Comparison of ENCODE assay signal across 8 cellular contexts in the genomic region with DNA sequence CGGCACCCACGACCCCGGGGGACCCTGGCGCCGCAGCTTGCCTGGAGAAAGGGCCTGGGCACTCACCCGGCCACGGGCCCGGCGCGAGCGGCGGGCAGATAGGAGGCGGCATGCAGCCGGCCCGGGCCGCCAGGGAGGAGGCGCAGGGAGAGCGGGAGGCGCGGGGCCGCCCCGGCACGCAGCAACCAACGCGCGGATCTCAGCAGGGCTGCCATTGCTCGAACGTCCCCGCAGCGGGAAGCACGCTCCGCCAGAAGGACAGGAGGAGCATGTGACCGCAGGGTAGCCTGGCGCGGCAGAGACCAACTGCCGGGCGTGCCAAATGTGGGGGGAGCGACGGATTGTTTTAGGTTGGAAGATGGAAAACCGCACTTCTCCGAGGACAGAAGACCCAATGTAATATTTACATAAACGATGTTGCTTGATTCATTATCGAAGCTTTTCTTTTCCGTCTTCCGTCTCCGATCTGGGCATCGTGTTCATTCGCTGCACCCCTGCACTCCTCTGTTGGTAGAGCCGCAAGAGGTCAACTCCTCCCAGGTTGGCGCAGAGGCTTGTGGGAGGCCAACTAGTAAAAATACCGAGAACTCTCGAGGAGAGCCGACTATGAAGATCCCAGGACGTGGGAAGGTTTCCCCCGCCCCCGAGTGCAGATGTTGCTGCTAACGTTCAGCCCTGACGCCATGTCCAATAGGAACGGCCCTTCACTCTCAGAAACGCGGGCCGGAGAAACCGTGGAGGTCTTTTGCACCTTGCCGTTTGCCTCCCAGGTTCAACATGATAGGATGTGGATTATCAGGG. TPM values are rescaled to one million over a fixed set of nuclear protein-coding genes. Genes with fewer than 3 reads are reported as not detected.
DNase-seq lines count a peak whose midpoint lies in the region; FAIRE-seq and TF ChIP-seq lines count a peak whose summit lies in the region.

Gene LRPPRC (minus strand): TSS at position 257 of the 801 bp plus-strand sequence. CDS start 42 bp downstream, at position 215.

- H3K4me3 ChIP-seq in HFF-Myc (replicated peaks; ENCODE audit: low read depth, low read length) = peak within 1 kb of the TSS; percentile 78
- H3K4me3 ChIP-seq in NB4 (ENCODE audit: low read depth, low read length) = peak within 1 kb of the TSS; percentile 99
- H3K4me3 ChIP-seq in SK-N-MC = peak within 1 kb of the TSS; percentile 99
- H3K4me3 ChIP-seq in neuronal stem cell (ENCODE audit: low read length in 2 of 2) = peak within 1 kb of the TSS; percentile 90 to 100

- no peaks in the 10 kb centered on the region for H3K9me3 Mint-ChIP-seq in activated naive CD4-positive, alpha-beta T cell treated with anti-CD3 and anti-CD28 coated beads, Interleukin-2, amount 10 ng/mL, durations not matched to agents 7 days and 5 days

- H3K27ac Mint-ChIP-seq in activated naive CD4-positive, alpha-beta T cell treated with anti-CD3 and anti-CD28 coated beads, Interleukin-2, amount 10 ng/mL, durations not matched to agents 7 days and 5 days = peak within 1 kb of the TSS; percentile 94

- H3K14ac ChIP-seq in neuronal stem cell (ENCODE audit: low read length) = no peak within 1 kb of the TSS

- H2AK5ac ChIP-seq in neuronal stem cell (ENCODE audit: low read depth, low read length) = peak within 1 kb of the TSS; percentile 94

- DNase-seq in GM03348 (ENCODE audit: low spot score) (peak; percentile 97), HFF-Myc (ENCODE audit: extremely low read depth, low read depth) (peak; percentile 92), NB4 (ENCODE audit: low read depth) (peak; percentile 98), SK-N-MC (ENCODE audit: low read depth, low spot score) (peak; percentile 92), frontal cortex (ENCODE audit: low spot score in 2 of 2) (peak; percentile 93), neuronal stem cell (ENCODE audit: low spot score) (peak; percentile 95)
- DNase-seq in activated naive CD4-positive, alpha-beta T cell treated with anti-CD3 and anti-CD28 coated beads, Interleukin-2, amount 10 ng/mL, durations not matched to agents 7 days and 5 days = peak; percentile 94

- peak within 1 kb of the TSS; percentile 81 for H2AFZ ChIP-seq in neuronal stem cell (ENCODE audit: low read length)

- peak; percentile 75 for TF ChIP-seq POLR2A in NB4 (IDR thresholded peaks at IDR 0.05; ENCODE audit: extremely low read depth, insufficient read length)

- no peak for FAIRE-seq in frontal cortex (lab: Jason Lieb, UNC)

- no peak within 1 kb of the TSS for H2BK12ac ChIP-seq in neuronal stem cell (ENCODE audit: low read length)

- H4K91ac ChIP-seq in neuronal stem cell (ENCODE audit: low read depth, low read length, poor library complexity) = no peak within 1 kb of the TSS

- H2BK5ac ChIP-seq in neuronal stem cell (ENCODE audit: low read length) = peak within 1 kb of the TSS; percentile 85

- H3K4me3 Mint-ChIP-seq in activated naive CD4-positive, alpha-beta T cell treated with anti-CD3 and anti-CD28 coated beads, Interleukin-2, amount 10 ng/mL, durations not matched to agents 7 days and 5 days = peak within 1 kb of the TSS; percentile 81

- CTCF ChIA-PET in activated naive CD4-positive, alpha-beta T cell treated with anti-CD3 and anti-CD28 coated beads, Interleukin-2, amount 10 ng/mL, durations not matched to agents 7 days and 5 days (lab: Charles Lee) = no interaction called here

- peaks cover 2 to 8% of the 10 kb centered on the region in 2 donors for H3K4me1 ChIP-seq in neuronal stem cell (ENCODE audit: control insufficient read depth in 2 of 2, insufficient read depth in 1 of 2, low read depth in 1 of 2, low read length in 2 of 2)

- peak within 1 kb of the TSS; percentile 95 for H3K18ac ChIP-seq in neuronal stem cell (ENCODE audit: low read length)

- peak within 1 kb of the TSS; percentile 88 for H3K4me2 ChIP-seq in neuronal stem cell (ENCODE audit: insufficient read depth, low read length, poor library complexity, severe bottlenecking)

- H3K9ac ChIP-seq in SK-N-MC (ENCODE audit: insufficient read length) (peak within 1 kb of the TSS; percentile 99), neuronal stem cell (ENCODE audit: low read depth, low read length, poor library complexity) (peak within 1 kb of the TSS; percentile 97)

- no peak for TF ChIP-seq CTCF in HFF-Myc (IDR thresholded peaks at IDR 0.05; ENCODE audit: low read depth, low read length, missing control alignments)
- TF ChIP-seq CTCF in NB4 (IDR thresholded peaks at IDR 0.05; ENCODE audit: low read depth, low read length) = no peak
- no peak for TF ChIP-seq CTCF in subcutaneous adipose tissue (IDR thresholded peaks at IDR 0.05; ENCODE audit: low read depth)

- peak within 1 kb of the TSS; percentile 69 for H2BK15ac ChIP-seq in neuronal stem cell (ENCODE audit: low read length)

- peaks cover 11% of the 10 kb centered on the region for H3K79me1 ChIP-seq in neuronal stem cell (ENCODE audit: low read depth, low read length)

- no peak within 1 kb of the TSS for H4K8ac ChIP-seq in neuronal stem cell (ENCODE audit: low read depth, low read length)

- H3K36me3 ChIP-seq in SK-N-MC (ENCODE audit: insufficient read depth, low read length) = peaks cover 39% of the 10 kb centered on the region
- peaks cover 4 to 37% of the 10 kb centered on the region in 2 donors for H3K36me3 ChIP-seq in neuronal stem cell (replicated peaks in 1 of 2; ENCODE audit: control insufficient read depth in 2 of 2, insufficient read depth in 2 of 2, low read length in 2 of 2)

- H3K9me3 ChIP-seq in SK-N-MC (ENCODE audit: low read depth, low read length) (no peaks in the 10 kb centered on the region), neuronal stem cell (replicated peaks in 1 of 2; ENCODE audit: control insufficient read depth in 2 of 2, insufficient read depth in 1 of 2, low read depth in 1 of 2, low read length in 2 of 2) (peaks cover 2 to 3% of the 10 kb centered on the region in 2 donors)

- no peak within 1 kb of the TSS for H3K4ac ChIP-seq in neuronal stem cell (ENCODE audit: low read length)

- H2BK120ac ChIP-seq in neuronal stem cell (ENCODE audit: low read depth, low read length) = no peak within 1 kb of the TSS

- H3K23ac ChIP-seq in neuronal stem cell (ENCODE audit: low read depth, low read length, poor library complexity) = peak within 1 kb of the TSS; percentile 97

- no CpG with 5 or more reads among the region's 64 CpGs for WGBS in neuronal stem cell (ENCODE audit: extremely low coverage in 2 of 2, insufficient read length in 2 of 2, insufficient replicate concordance in 1 of 2), 2 donors

- peaks cover 46% of the 10 kb centered on the region for H3K4me1 Mint-ChIP-seq in activated naive CD4-positive, alpha-beta T cell treated with anti-CD3 and anti-CD28 coated beads, Interleukin-2, amount 10 ng/mL, durations not matched to agents 7 days and 5 days

- H3K27me3 Mint-ChIP-seq in activated naive CD4-positive, alpha-beta T cell treated with anti-CD3 and anti-CD28 coated beads, Interleukin-2, amount 10 ng/mL, durations not matched to agents 7 days and 5 days = no peaks in the 10 kb centered on the region

- H3K27ac ChIP-seq in SK-N-MC = peak within 1 kb of the TSS; percentile 94
- H3K27ac ChIP-seq in neuronal stem cell (replicated peaks; ENCODE audit: low read length) = peak within 1 kb of the TSS; percentile 79

- no peaks in the 10 kb centered on the region for H3K27me3 ChIP-seq in neuronal stem cell (ENCODE audit: control insufficient read depth in 3 of 3, insufficient read depth in 3 of 3, low read depth in 1 of 3, low read length in 3 of 3)

- peaks cover 20% of the 10 kb centered on the region for H3K36me3 Mint-ChIP-seq in activated naive CD4-positive, alpha-beta T cell treated with anti-CD3 and anti-CD28 coated beads, Interleukin-2, amount 10 ng/mL, durations not matched to agents 7 days and 5 days

RNA-seq across cellular contexts. Expression of gene LRPPRC, which starts in this region (rescaled TPM):
- 106 TPM for total RNA-seq in frontal cortex
- polyA plus RNA-seq in neuronal stem cell (2013, experiment 1 of 2) = 56.3 TPM
- 58.0 TPM for polyA plus RNA-seq in neuronal stem cell (2013, experiment 2 of 2)
- total RNA-seq in subcutaneous adipose tissue = 10 to 100 TPM; 47.1 to 66.7 (median 55.6) TPM

Comparison
In these comparisons a context has a peak if more than half of its experiments do, and no peak if none do; other contexts are left out.
1. Peak in every context shown above with its lines: DNase-seq, H3K4me3 ChIP-seq and H3K27ac ChIP-seq.